In genomic region chr5:65483474-65484346, GRCh38 we compare ENCODE assay signal across 1 cellular context.
TF ChIP-seq lines count a peak whose summit lies in the region.

No MANE protein-coding gene starts in this region.

TF ChIP-seq in GM12878, 131 proteins besides CTCF, POLR2A, EP300 and RAD21:
- TF ChIP-seq SMC3 (IDR thresholded peaks at IDR 0.05; ENCODE audit: borderline replicate concordance, low read length) = peak; percentile 63; the same call in 1 of the 2 replicates
- no peak for TF ChIP-seq SMAD1 (IDR thresholded peaks at IDR 0.05; ENCODE audit: low read depth, partially characterized antibody)
- TF ChIP-seq NFIC (IDR thresholded peaks at IDR 0.05; ENCODE audit: low read depth, low read length) = peak; percentile 10
- TF ChIP-seq ZNF217 (IDR thresholded peaks at IDR 0.05) = no peak
- 0 out of 2 replicates have a peak, but pooled peaks have one; percentile 21 for TF ChIP-seq SMARCA5 (IDR thresholded peaks at IDR 0.05)
- TF ChIP-seq MYB (IDR thresholded peaks at IDR 0.05; ENCODE audit: borderline replicate concordance, low read depth, low read length) = no peak
- TF ChIP-seq ZZZ3 (IDR thresholded peaks at IDR 0.05; ENCODE audit: control insufficient read depth, insufficient read length, low read depth) = no peak
- no peak for TF ChIP-seq E4F1 (IDR thresholded peaks at IDR 0.05; ENCODE audit: borderline replicate concordance, partially characterized antibody)
- TF ChIP-seq CHD1 (IDR thresholded peaks at IDR 0.05; ENCODE audit: low read depth, low read length) = no peak
- no peak for TF ChIP-seq ZNF384 (IDR thresholded peaks at IDR 0.05; ENCODE audit: borderline replicate concordance, low read depth, low read length)
- no peak for TF ChIP-seq HSF1 (IDR thresholded peaks at IDR 0.05; ENCODE audit: low read depth, low read length)
- no peak for TF ChIP-seq SRF (IDR thresholded peaks at IDR 0.05; ENCODE audit: low read depth in 2 of 2, low read length in 2 of 2)
- no peak for TF ChIP-seq PRDM15 (CRISPR knock-in tag; IDR thresholded peaks at IDR 0.05)
- no peak for TF ChIP-seq SREBF1 (IDR thresholded peaks at IDR 0.05; ENCODE audit: low read length)
TF ChIP-seq in GM12878: peak in this region for 3.
